Comparison of ENCODE assay signal across 28 cellular contexts in genomic region chr17:5325851-5326250, GRCh38.
"Had no signal": no experiment of that assay in that cellular context is flagged by ENCODE, and none has a peak within 500 bp of the region (broad histone marks: within the 10 kb centered on the region; RNA-seq: fewer than 3 reads in every experiment).

No MANE protein-coding gene starts in this region.

- H3K36me3 ChIP-seq: lower lobe of right lung, ovary, upper lobe of left lung had no signal

- H3K9me3 ChIP-seq: left lung, lower lobe of right lung, ovary, upper lobe of left lung, vagina had no signal

- H3K27ac ChIP-seq: left lung, lower lobe of right lung, ovary, skin epidermis, upper lobe of left lung, vagina had no signal

- H3K4me1 ChIP-seq: left lung, lower lobe of right lung, vagina had no signal

- ATAC-seq: left colon; left lung; lower lobe of right lung; natural killer cell; right cardiac atrium; sciatic nerve; stimulated activated naive CD8-positive, alpha-beta T cell treated with anti-CD3 and anti-CD28 coated beads, Interleukin-15, amount 100 ng/mL, for 72 hours had no signal

- H3K36me3 Mint-ChIP-seq: natural killer cell had no signal

- DNase-seq: hypothalamus; immature natural killer cell; kidney; left colon; left lung; lower lobe of right lung; mammary epithelial cell; mesendoderm; naive B cell; natural killer cell; nephron progenitor cell; ovary; retina; right cardiac atrium; stimulated activated CD4-positive, alpha-beta T cell treated with anti-CD3 and anti-CD28 coated beads, Interleukin-12 subunit alpha, Interleukin-12 subunit beta, amount 100 ng/mL, for 4 hours; stimulated activated CD4-positive, alpha-beta T cell treated with anti-CD3 and anti-CD28 coated beads, Interleukin-15, amount 100 ng/mL, for 24 hours; stimulated activated CD4-positive, alpha-beta T cell treated with anti-CD3 and anti-CD28 coated beads, Interleukin-2, amount 100 ng/mL, for 24 hours; stimulated activated CD4-positive, alpha-beta T cell treated with anti-CD3 and anti-CD28 coated beads, Interleukin-4, amount 100 ng/mL, for 1 hour; stimulated activated naive CD4-positive, alpha-beta T cell treated with Interleukin-2 at 50 U/mL for 16 hours; stimulated activated naive CD8-positive, alpha-beta T cell treated with anti-CD3 and anti-CD28 coated beads, Interleukin-15, amount 100 ng/mL, for 72 hours; substantia nigra; upper lobe of left lung had no signal

- H3K4me3 ChIP-seq: left lung, lower lobe of right lung, ovary, skin epidermis, tibial nerve, upper lobe of left lung, vagina had no signal

- H3K27ac Mint-ChIP-seq: mesothelial cell of epicardium, nephron progenitor cell, progenitor cell of endocrine pancreas had no signal

- H3K27me3 ChIP-seq: left lung, ovary, tibial nerve, upper lobe of left lung, vagina had no signal

- H3K4me1 Mint-ChIP-seq: mesothelial cell of epicardium, nephron progenitor cell had no signal

- H3K27me3 Mint-ChIP-seq: naive B cell; progenitor cell of endocrine pancreas; stimulated activated naive CD8-positive, alpha-beta T cell treated with anti-CD3 and anti-CD28 coated beads, Interleukin-15, amount 100 ng/mL, for 72 hours had no signal

- H3K4me3 Mint-ChIP-seq: immature natural killer cell; mesothelial cell of epicardium; naive B cell; natural killer cell; nephron progenitor cell; stimulated activated naive CD8-positive, alpha-beta T cell treated with anti-CD3 and anti-CD28 coated beads, Interleukin-15, amount 100 ng/mL, for 72 hours had no signal
